ENCODE assay signal across 16 cellular contexts in the genomic region with DNA sequence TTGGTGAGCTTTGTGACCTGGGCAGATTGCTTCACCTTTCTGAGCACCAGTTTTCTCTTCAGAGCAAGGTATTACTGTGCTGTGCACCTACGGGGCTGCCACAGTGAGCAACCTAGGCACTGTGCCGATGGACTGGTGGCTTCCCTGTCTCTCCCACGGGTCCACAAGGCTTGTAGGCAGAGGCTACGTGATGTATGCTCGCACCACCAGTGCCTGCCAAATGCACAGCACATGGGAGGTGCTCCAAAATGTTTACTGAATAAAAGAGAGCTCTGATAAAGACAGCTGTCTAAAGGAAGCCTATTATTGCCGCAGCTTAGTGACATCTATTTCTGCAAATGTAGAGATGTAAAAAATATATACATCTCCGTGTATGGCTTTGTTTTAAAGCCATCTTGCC.
DNase-seq lines count a peak whose midpoint lies in the region; ATAC-seq and TF ChIP-seq lines count a peak whose summit lies in the region.
"Had no signal": no experiment of that assay in that cellular context is flagged by ENCODE, and none has a peak within 500 bp of the region (broad histone marks: within the 10 kb centered on the region; RNA-seq: fewer than 3 reads in every experiment).

No MANE protein-coding gene starts in this region.

- H3K4me3 ChIP-seq in right atrium auricular region: no peak overlapping the region
- H3K4me3 ChIP-seq: smooth muscle cell had no signal

- peak overlapping the region; percentile 30 to 76 (median 75) for H3K27ac Mint-ChIP-seq in nephron
- H3K27ac Mint-ChIP-seq: activated CD4-positive, alpha-beta T cell treated with anti-CD3 and anti-CD28 coated beads, Interleukin-2, amount 10 ng/mL, durations not matched to agents 24 days and 14 days; activated naive CD8-positive, alpha-beta T cell treated with anti-CD3 and anti-CD28 coated beads for 36 hours; activated T-cell treated with anti-CD3 and anti-CD28 coated beads, Interleukin-2, amount 50 U/mL, for 24 hours had no signal

- no peak for TF ChIP-seq CTCF in nephron (IDR thresholded peaks at IDR 0.05; ENCODE audit: unreplicated experiment in 3 of 3)
- no peak for TF ChIP-seq CTCF in right atrium auricular region (IDR thresholded peaks at IDR 0.05)

- ATAC-seq in HG03039 (IDR thresholded peaks at IDR 0.05; ENCODE audit: unreplicated experiment): no peak
- no peak for ATAC-seq in HG02678 (IDR thresholded peaks at IDR 0.05; ENCODE audit: unreplicated experiment)
- ATAC-seq: Right ventricle myocardium inferior had no signal

- no peaks in the 10 kb centered on the region for H3K27me3 Mint-ChIP-seq in nephron (ENCODE audit: low read depth)
- H3K27me3 Mint-ChIP-seq: activated naive CD8-positive, alpha-beta T cell treated with anti-CD3 and anti-CD28 coated beads for 36 hours; activated T-cell treated with anti-CD3 and anti-CD28 coated beads, Interleukin-2, amount 50 U/mL, for 24 hours had no signal

- H3K27me3 ChIP-seq in right atrium auricular region: no peaks in the 10 kb centered on the region

- H3K9me3 Mint-ChIP-seq in nephron: no peaks in the 10 kb centered on the region
- H3K9me3 Mint-ChIP-seq: activated CD4-positive, alpha-beta T cell treated with anti-CD3 and anti-CD28 coated beads, Interleukin-2, amount 10 ng/mL, durations not matched to agents 24 days and 14 days; activated naive CD8-positive, alpha-beta T cell treated with anti-CD3 and anti-CD28 coated beads for 36 hours; activated T-cell treated with anti-CD3 and anti-CD28 coated beads, Interleukin-2, amount 50 U/mL, for 24 hours had no signal

- peaks cover 38% of the 10 kb centered on the region for H3K4me1 Mint-ChIP-seq in nephron
- H3K4me1 Mint-ChIP-seq: activated naive CD8-positive, alpha-beta T cell treated with anti-CD3 and anti-CD28 coated beads for 36 hours had no signal

- H3K4me3 Mint-ChIP-seq in nephron: no peak overlapping the region
- H3K4me3 Mint-ChIP-seq: activated CD4-positive, alpha-beta T cell treated with anti-CD3 and anti-CD28 coated beads, Interleukin-2, amount 10 ng/mL, durations not matched to agents 24 days and 14 days; activated naive CD8-positive, alpha-beta T cell treated with anti-CD3 and anti-CD28 coated beads for 36 hours; activated T-cell treated with anti-CD3 and anti-CD28 coated beads, Interleukin-2, amount 50 U/mL, for 24 hours had no signal

- no peaks in the 10 kb centered on the region for H3K9me3 ChIP-seq in right atrium auricular region

- H3K36me3 ChIP-seq in right atrium auricular region: no peaks in the 10 kb centered on the region

- no peaks in the 10 kb centered on the region for H3K4me1 ChIP-seq in right atrium auricular region

- no peaks in the 10 kb centered on the region for H3K36me3 Mint-ChIP-seq in nephron (ENCODE audit: low read depth)
- H3K36me3 Mint-ChIP-seq: activated naive CD8-positive, alpha-beta T cell treated with anti-CD3 and anti-CD28 coated beads for 36 hours had no signal

- DNase-seq in DMS 273 treated with DMSO at 0.1 percent for 48 hours (lab: John Stamatoyannopoulos, UW) (peak; percentile 59), NCI-H1694 (lab: John Stamatoyannopoulos, UW) (peak; percentile 89), NCI-H774 (lab: John Stamatoyannopoulos, UW) (peak; percentile 91), RPMI8226 (no peak), right atrium auricular region (ENCODE audit: low spot score) (no peak)
- DNase-seq: activated CD4-positive, alpha-beta T cell treated with anti-CD3 and anti-CD28 coated beads, Interleukin-2, amount 10 ng/mL, durations not matched to agents 24 days and 14 days; activated naive CD8-positive, alpha-beta T cell treated with anti-CD3 and anti-CD28 coated beads for 36 hours; activated T-cell treated with anti-CD3 and anti-CD28 coated beads, Interleukin-2, amount 50 U/mL, for 24 hours; Calu3; Karpas-422; T-helper 2 cell had no signal

- no peak overlapping the region for H3K27ac ChIP-seq in right atrium auricular region

Comparison
In these comparisons a context has a peak if more than half of its experiments do, and no peak if none do; other contexts are left out.
1. DNase-seq: peak in DMS 273 treated with DMSO at 0.1 percent for 48 hours (single experiment), NCI-H1694 (single experiment) and NCI-H774 (single experiment); none in RPMI8226 (single experiment) and right atrium auricular region (single experiment).